Comparison of ENCODE assay signal across 8 cellular contexts in the genomic region with DNA sequence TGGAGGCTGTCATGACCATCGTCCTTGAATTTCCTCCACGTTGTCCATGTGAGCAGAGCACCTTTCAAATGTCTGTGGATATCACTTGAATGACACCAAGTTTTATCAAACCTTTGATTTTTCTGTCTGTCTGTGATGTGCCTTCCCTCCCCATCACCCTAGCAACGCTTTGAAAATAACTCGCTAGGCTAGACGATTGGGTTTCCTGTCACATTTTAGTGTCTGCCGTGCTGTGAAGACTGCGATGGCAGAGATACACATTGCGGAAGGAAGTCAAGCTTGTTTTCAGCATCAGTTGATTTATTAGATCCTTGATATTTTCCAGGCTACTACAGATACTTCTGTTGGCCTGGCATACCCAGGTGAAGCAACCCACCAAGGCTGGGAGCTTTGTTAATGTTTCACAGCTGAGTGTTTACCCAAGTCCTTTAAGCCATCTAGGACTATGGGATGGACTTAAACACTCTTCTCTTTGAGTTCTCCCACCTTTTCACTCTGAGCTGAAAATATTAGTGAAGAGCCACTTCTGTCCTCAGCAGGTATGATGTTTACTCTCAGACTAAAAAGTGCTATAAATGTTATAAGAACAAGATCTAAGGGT.
A peak's percentile ranks its signal among the peaks of the same experiment; 100 is the strongest.
DNase-seq lines count a peak whose midpoint lies in the region; ATAC-seq and TF ChIP-seq lines count a peak whose summit lies in the region.

No MANE protein-coding gene starts in this region.

- H2AK5ac ChIP-seq in IMR-90 (ENCODE audit: low read depth, low read length), result peak overlapping the region; percentile 20; the same call in 1 of the 2 replicates

- CTCF ChIA-PET in IMR-90 (lab: Yijun Ruan, JAX), result no interaction called here
- CTCF ChIA-PET in activated CD8-positive, alpha-beta memory T cell treated with anti-CD3 and anti-CD28 coated beads, Interleukin-2, amount 10 ng/mL, durations not matched to agents 7 days and 5 days (lab: Charles Lee), result interaction anchor here (0.7 to 2.5 kb wide), 7 partner anchors 15 to 192 kb away, joined by 3 to 10 read pairs (median 3); a partner anchor contains a TSS

- no peak overlapping the region for H3K18ac ChIP-seq in IMR-90 (ENCODE audit: low read depth, low read length)

- POLR2A ChIA-PET in IMR-90 (lab: Charles Lee; ENCODE audit: unreplicated experiment), result no interaction called here

- H3K27me3 Mint-ChIP-seq in activated CD8-positive, alpha-beta memory T cell treated with anti-CD3 and anti-CD28 coated beads, Interleukin-2, amount 10 ng/mL, durations not matched to agents 7 days and 5 days, result peaks cover 2% of the 10 kb centered on the region
- H3K27me3 Mint-ChIP-seq in memory B cell, result no peaks in the 10 kb centered on the region

- no peak overlapping the region for H3K14ac ChIP-seq in IMR-90 (replicated peaks; ENCODE audit: low read depth, low read length)

- H3K36me3 Mint-ChIP-seq in activated CD8-positive, alpha-beta memory T cell treated with anti-CD3 and anti-CD28 coated beads, Interleukin-2, amount 10 ng/mL, durations not matched to agents 7 days and 5 days, result peaks cover 18% of the 10 kb centered on the region
- peaks cover 13% of the 10 kb centered on the region for H3K36me3 Mint-ChIP-seq in memory B cell

- TF ChIP-seq POLR2A in IMR-90 (IDR thresholded peaks at IDR 0.05; ENCODE audit: low read depth, low read length), result no peak

- peak overlapping the region; percentile 70 for H3K27ac Mint-ChIP-seq in activated CD8-positive, alpha-beta memory T cell treated with anti-CD3 and anti-CD28 coated beads, Interleukin-2, amount 10 ng/mL, durations not matched to agents 7 days and 5 days
- H3K27ac Mint-ChIP-seq in memory B cell, result peak overlapping the region; percentile 98

- no peak overlapping the region for H3K9ac ChIP-seq in IMR-90 (ENCODE audit: low read depth, low read length)

- H4K91ac ChIP-seq in IMR-90 (ENCODE audit: insufficient read depth, low read depth, low read length), result no peak overlapping the region

- dilution Hi-C loops in IMR-90 (cut with HindIII; ENCODE audit: low sequenced_read_pairs, unreplicated experiment), result no loop called here

- no peak overlapping the region for H3K27ac ChIP-seq in IMR-90 (ENCODE audit: insufficient read depth, low read length)

- WGBS in IMR-90 (ENCODE audit: extremely low coverage in 2 of 2, insufficient read length in 1 of 2), 2 experiments, result 89% methylated on average over 3 of the region's 8 CpGs; no CpG with 5 or more reads in 1 of the 2 experiments

- no peak overlapping the region for H3K4ac ChIP-seq in IMR-90 (ENCODE audit: low read depth, low read length)

- H3K9me3 ChIP-seq in IMR-90 (ENCODE audit: control insufficient read depth, insufficient read depth, low read length), result no peaks in the 10 kb centered on the region; the same call in 1 of the 2 replicates

- BruUV-seq in IMR-90 (replicated peaks; lab: Mats Ljungman, UMichigan), result no TSS peak

- TF ChIP-seq RAD21 in IMR-90 (IDR thresholded peaks at IDR 0.05; ENCODE audit: low read length), result no peak

- in situ Hi-C loops in IMR-90 (cut with MboI; ENCODE audit: low sequenced_read_pairs), result no loop called here

- H3K23ac ChIP-seq in IMR-90 (ENCODE audit: low read depth, low read length), result no peak overlapping the region

- no peak overlapping the region for H4K5ac ChIP-seq in IMR-90 (ENCODE audit: low read depth, low read length)

- peaks cover 68% of the 10 kb centered on the region for H3K4me1 Mint-ChIP-seq in activated CD8-positive, alpha-beta memory T cell treated with anti-CD3 and anti-CD28 coated beads, Interleukin-2, amount 10 ng/mL, durations not matched to agents 7 days and 5 days
- peaks cover 43% of the 10 kb centered on the region for H3K4me1 Mint-ChIP-seq in memory B cell

- H3K4me3 Mint-ChIP-seq in activated CD8-positive, alpha-beta memory T cell treated with anti-CD3 and anti-CD28 coated beads, Interleukin-2, amount 10 ng/mL, durations not matched to agents 7 days and 5 days, result peak overlapping the region; percentile 61
- H3K4me3 Mint-ChIP-seq in memory B cell, result peak overlapping the region; percentile 64

- TF ChIP-seq CTCF in IMR-90 (conservative IDR thresholded peaks at IDR 0.05; ENCODE audit: low read depth, low read length), result no peak
- no peak for TF ChIP-seq CTCF in foreskin fibroblast (IDR thresholded peaks at IDR 0.05; ENCODE audit: low read depth, low read length)

- ATAC-seq in IMR-90 (ENCODE audit: low read depth) (no peak), memory B cell (ENCODE audit: low read depth) (peak; percentile 82), SK-N-SH treated with all-trans-retinoic acid at 6 μM for 48 hours (no peak), HG03097 (IDR thresholded peaks at IDR 0.05; ENCODE audit: low FRiP score, unreplicated experiment) (no peak)
- peak; percentile 80 for ATAC-seq in activated CD8-positive, alpha-beta memory T cell treated with anti-CD3 and anti-CD28 coated beads, Interleukin-2, amount 10 ng/mL, durations not matched to agents 7 days and 5 days

- H3K4me1 ChIP-seq in IMR-90 (ENCODE audit: control insufficient read depth, insufficient read depth, low read length), result peaks cover under 1% of the 10 kb centered on the region

- no peak overlapping the region for H2AFZ ChIP-seq in IMR-90 (replicated peaks; ENCODE audit: low read length, poor library complexity)

- H2BK120ac ChIP-seq in IMR-90 (ENCODE audit: low read depth, low read length), result no peak overlapping the region

- H3K9me1 ChIP-seq in IMR-90 (ENCODE audit: insufficient read depth, low read length), result no peaks in the 10 kb centered on the region; the same call in 1 of the 2 replicates

- DNase-seq in DMS79 (lab: John Stamatoyannopoulos, UW) (peak; percentile 97), IMR-90 (no peak), memory B cell (ENCODE audit: low spot score in 2 of 2) (peak; percentile 52 to 84), SHP77 (lab: John Stamatoyannopoulos, UW) (no peak), foreskin fibroblast (no peak)
- peak; percentile 87 for DNase-seq in activated CD8-positive, alpha-beta memory T cell treated with anti-CD3 and anti-CD28 coated beads, Interleukin-2, amount 10 ng/mL, durations not matched to agents 7 days and 5 days

- no peak overlapping the region for H4K8ac ChIP-seq in IMR-90 (ENCODE audit: low read depth in 2 of 2, low read length in 2 of 2)

- no peak overlapping the region for H2BK5ac ChIP-seq in IMR-90 (ENCODE audit: low read depth, low read length, poor library complexity, severe bottlenecking)

- no peaks in the 10 kb centered on the region for H3K79me1 ChIP-seq in IMR-90 (ENCODE audit: low read depth in 1 of 2, low read length in 2 of 2)

- no peaks in the 10 kb centered on the region for H3K36me3 ChIP-seq in IMR-90 (ENCODE audit: control insufficient read depth, insufficient read depth, low read length)

- intact Hi-C loops in IMR-90 (cut with micrococcal nuclease), result no loop called here

- peaks cover 5% of the 10 kb centered on the region for H3K9me3 Mint-ChIP-seq in activated CD8-positive, alpha-beta memory T cell treated with anti-CD3 and anti-CD28 coated beads, Interleukin-2, amount 10 ng/mL, durations not matched to agents 7 days and 5 days (ENCODE audit: low read depth)
- H3K9me3 Mint-ChIP-seq in memory B cell, result peaks cover 5% of the 10 kb centered on the region

- H3K4me3 ChIP-seq in IMR-90 (ENCODE audit: insufficient read depth, low read depth, low read length), result no peak overlapping the region
- H3K4me3 ChIP-seq in foreskin fibroblast (ENCODE audit: low read depth in 1 of 2, low read length in 2 of 2), result no peak overlapping the region

- H3K56ac ChIP-seq in IMR-90 (ENCODE audit: extremely low read depth, insufficient read depth, low read length), result no peak overlapping the region

- no peak overlapping the region for H3K4me2 ChIP-seq in IMR-90 (ENCODE audit: low read depth, low read length)

- no peaks in the 10 kb centered on the region for H4K20me1 ChIP-seq in IMR-90 (ENCODE audit: insufficient read depth, low read length)

- H2AK9ac ChIP-seq in IMR-90 (replicated peaks; ENCODE audit: low read depth, low read length, poor library complexity), result no peak overlapping the region

- 0 out of 3 replicates have a peak overlapping the region, but pooled peaks have one; percentile 36 for H2BK15ac ChIP-seq in IMR-90 (ENCODE audit: low read depth, low read length)

- H2BK20ac ChIP-seq in IMR-90 (ENCODE audit: low read depth, low read length), result no peak overlapping the region

- no peaks in the 10 kb centered on the region for H3K27me3 ChIP-seq in IMR-90 (ENCODE audit: control insufficient read depth, insufficient read depth, low read length)

TF ChIP-seq in IMR-90, 13 proteins besides CTCF, POLR2A, EP300 and RAD21:
- no peak for TF ChIP-seq RCOR1 (IDR thresholded peaks at IDR 0.05; ENCODE audit: insufficient replicate concordance, low read length)
- TF ChIP-seq FOS (IDR thresholded peaks at IDR 0.05; ENCODE audit: low read depth, low read length), result no peak
- TF ChIP-seq CHD1 (IDR thresholded peaks at IDR 0.05; ENCODE audit: low read depth, low read length), result no peak

TF ChIP-seq in SK-N-SH treated with all-trans-retinoic acid at 6 μM for 48 hours, 23 proteins besides CTCF, POLR2A, EP300 and RAD21 (continues in another document):
- no peak for TF ChIP-seq ZFP3 (CRISPR knock-in tag; IDR thresholded peaks at IDR 0.05)
- TF ChIP-seq TCF4 (CRISPR knock-in tag; IDR thresholded peaks at IDR 0.05; ENCODE audit: borderline replicate concordance), result no peak
- TF ChIP-seq OSR1 (CRISPR knock-in tag; IDR thresholded peaks at IDR 0.05), result no peak
- TF ChIP-seq ZC3H10 (CRISPR knock-in tag; IDR thresholded peaks at IDR 0.05), result no peak
- TF ChIP-seq, protein P1, sequence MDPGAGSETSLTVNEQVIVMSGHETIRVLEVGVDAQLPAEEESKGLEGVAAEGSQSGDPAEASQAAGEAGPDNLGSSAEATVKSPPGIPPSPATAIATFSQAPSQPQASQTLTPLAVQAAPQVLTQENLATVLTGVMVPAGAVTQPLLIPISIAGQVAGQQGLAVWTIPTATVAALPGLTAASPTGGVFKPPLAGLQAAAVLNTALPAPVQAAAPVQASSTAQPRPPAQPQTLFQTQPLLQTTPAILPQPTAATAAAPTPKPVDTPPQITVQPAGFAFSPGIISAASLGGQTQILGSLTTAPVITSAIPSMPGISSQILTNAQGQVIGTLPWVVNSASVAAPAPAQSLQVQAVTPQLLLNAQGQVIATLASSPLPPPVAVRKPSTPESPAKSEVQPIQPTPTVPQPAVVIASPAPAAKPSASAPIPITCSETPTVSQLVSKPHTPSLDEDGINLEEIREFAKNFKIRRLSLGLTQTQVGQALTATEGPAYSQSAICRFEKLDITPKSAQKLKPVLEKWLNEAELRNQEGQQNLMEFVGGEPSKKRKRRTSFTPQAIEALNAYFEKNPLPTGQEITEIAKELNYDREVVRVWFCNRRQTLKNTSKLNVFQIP (CRISPR knock-in tag; IDR thresholded peaks at IDR 0.05; ENCODE audit: borderline replicate concordance, low read depth), result no peak

Comparison
In these comparisons a context has a peak if more than half of its experiments do, and no peak if none do; other contexts are left out.
1. DNase-seq: peak in DMS79 (single experiment), activated CD8-positive, alpha-beta memory T cell treated with anti-CD3 and anti-CD28 coated beads, Interleukin-2, amount 10 ng/mL, durations not matched to agents 7 days and 5 days (single experiment) and memory B cell (2 of 2); none in IMR-90 (single experiment), SHP77 (0 of 2) and foreskin fibroblast (0 of 2).
2. ATAC-seq: peak in activated CD8-positive, alpha-beta memory T cell treated with anti-CD3 and anti-CD28 coated beads, Interleukin-2, amount 10 ng/mL, durations not matched to agents 7 days and 5 days (single experiment) and memory B cell (single experiment); none in IMR-90 (single experiment), SK-N-SH treated with all-trans-retinoic acid at 6 μM for 48 hours (single experiment) and HG03097 (single experiment).